1 cellular context compared by ENCODE assay signal in genomic region chr10:46540412-46541016, GRCh38.
TF ChIP-seq lines count a peak whose summit lies in the region.

No MANE protein-coding gene starts in this region.

TF ChIP-seq in HepG2, 621 proteins besides CTCF, POLR2A, EP300 and RAD21:
- TF ChIP-seq KLF15 (CRISPR knock-in tag; IDR thresholded peaks at IDR 0.05; ENCODE audit: borderline replicate concordance), result no peak
- TF ChIP-seq ZNF770 (CRISPR knock-in tag; IDR thresholded peaks at IDR 0.05), result 0 out of 2 replicates have a peak, but pooled peaks have one; percentile 56
